ENCODE assay signal across 9 cellular contexts in the genomic region with DNA sequence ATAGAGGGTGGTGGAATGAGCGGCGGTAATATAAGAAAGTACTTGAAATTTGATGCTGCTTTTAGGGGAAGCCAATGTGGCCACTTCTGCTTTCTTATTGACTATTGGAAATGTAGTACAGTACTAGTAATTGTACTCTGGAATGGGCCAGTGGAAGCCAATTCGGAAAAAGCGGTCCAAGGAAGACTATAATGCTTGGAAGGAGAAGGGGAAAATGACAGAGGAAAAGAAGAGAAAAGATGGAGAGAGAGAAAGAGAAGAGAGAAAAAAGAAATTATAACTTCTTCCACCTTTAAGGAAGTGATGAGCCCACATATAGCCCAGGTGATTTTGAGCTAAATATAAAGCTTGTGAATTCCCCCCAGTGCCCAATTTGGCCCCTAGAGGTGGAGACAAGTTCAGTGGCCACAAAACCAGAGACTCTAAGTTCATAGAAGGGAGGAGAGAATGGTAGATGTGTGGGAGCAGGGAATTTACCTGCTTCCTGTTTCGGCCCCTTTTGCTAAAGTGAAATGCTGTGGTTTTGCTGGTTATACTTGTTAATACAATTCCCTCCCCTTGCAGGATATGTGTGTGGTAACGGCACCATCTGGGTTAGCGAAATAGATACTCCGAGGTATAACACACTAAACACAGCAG. TPM values are rescaled to one million over a fixed set of nuclear protein-coding genes. Genes with fewer than 3 reads are reported as not detected.
A peak's percentile ranks its signal among the peaks of the same experiment; 100 is the strongest.
DNase-seq lines count a peak whose midpoint lies in the region; ATAC-seq and TF ChIP-seq lines count a peak whose summit lies in the region.
"Had no signal": no experiment of that assay in that cellular context is flagged by ENCODE, and none has a peak within 500 bp of the region (broad histone marks: within the 10 kb centered on the region; RNA-seq: fewer than 3 reads in every experiment).

No MANE protein-coding gene starts in this region.

- H3K27ac Mint-ChIP-seq in GM23338: no peak overlapping the region

- ATAC-seq in HG03064 (IDR thresholded peaks at IDR 0.05; ENCODE audit: low read depth, unreplicated experiment) (peak; percentile 59), GM23338 (no peak)
- ATAC-seq: A549 had no signal

- H3K9me3 Mint-ChIP-seq in GM23338: no peaks in the 10 kb centered on the region

- no peak overlapping the region for H2AFZ ChIP-seq in GM23338

- no peaks in the 10 kb centered on the region for H3F3A ChIP-seq in GM23338 (replicated peaks; ENCODE audit: low read depth)

- no peak overlapping the region for H3K4me2 ChIP-seq in GM23338
- H3K4me2 ChIP-seq: A549 had no signal

- no peak overlapping the region for H3K27ac ChIP-seq in GM23338 (ENCODE audit: low read depth)
- H3K27ac ChIP-seq: A549 had no signal

- H3K27me3 ChIP-seq in GM23338 (ENCODE audit: insufficient read depth): no peaks in the 10 kb centered on the region

- no peaks in the 10 kb centered on the region for H3K4me1 ChIP-seq in GM23338 (ENCODE audit: insufficient read depth)

- no peak overlapping the region for H3K4me3 ChIP-seq in GM23338
- H3K4me3 ChIP-seq: A549 had no signal

- no peaks in the 10 kb centered on the region for H4K20me1 ChIP-seq in GM23338 (replicated peaks; ENCODE audit: insufficient read depth)

- peaks cover 2% of the 10 kb centered on the region; the same call in 1 of the 3 replicates for H3K4me1 Mint-ChIP-seq in GM23338

- no peaks in the 10 kb centered on the region for H3K36me3 Mint-ChIP-seq in GM23338 (ENCODE audit: low read depth)

- peaks cover 4% of the 10 kb centered on the region for H3K9me2 ChIP-seq in GM23338 (ENCODE audit: insufficient read depth)

- TF ChIP-seq CTCF in GM23338 (conservative IDR thresholded peaks at IDR 0.05; ENCODE audit: low read depth in 2 of 2): no peak

- no peaks in the 10 kb centered on the region for H3K27me3 Mint-ChIP-seq in GM23338 (ENCODE audit: insufficient read depth, low read depth, poor library complexity)

- no peaks in the 10 kb centered on the region for H3K36me3 ChIP-seq in GM23338 (ENCODE audit: insufficient read depth)

- no peak overlapping the region for H3K4me3 Mint-ChIP-seq in GM23338

- peak; percentile 54 for DNase-seq in NK-92 treated with Interleukin-12 subunit alpha and Interleukin-12 subunit beta, amount 100 ng/mL, for 24 hours (lab: John Stamatoyannopoulos, UW)
- DNase-seq in NK-92 (lab: John Stamatoyannopoulos, UW; ENCODE audit: unreplicated experiment) (no peak), T-helper 22 cell (ENCODE audit: low read depth) (peak; percentile 42), GM23338 (ENCODE audit: low spot score) (no peak), islet precursor cell (no peak)
- peak in 2 of 3 experiments; percentile 4 to 9 for DNase-seq in stimulated activated CD4-positive, alpha-beta T cell treated with anti-CD3 and anti-CD28 coated beads, TNF-alpha, amount 100 ng/mL, for 4 hours (ENCODE audit: low read depth in 3 of 3)
- DNase-seq in effector CD8-positive, alpha-beta T cell (lab: John Stamatoyannopoulos, UW): no peak

- no peaks in the 10 kb centered on the region for H3K79me2 ChIP-seq in GM23338 (replicated peaks; ENCODE audit: insufficient read depth)

TF ChIP-seq in GM23338, 12 proteins besides CTCF, POLR2A, EP300 and RAD21:
- TF ChIP-seq EZH2phosphoT487 (IDR thresholded peaks at IDR 0.05; ENCODE audit: unreplicated experiment) (no peak), ZNF114 (CRISPR knock-in tag; IDR thresholded peaks at IDR 0.05) (no peak), EZH2 (IDR thresholded peaks at IDR 0.05; ENCODE audit: low read depth, unreplicated experiment) (no peak), STAT1 (IDR thresholded peaks at IDR 0.05; ENCODE audit: unreplicated experiment) (no peak), NANOG (IDR thresholded peaks at IDR 0.05; ENCODE audit: borderline replicate concordance) (no peak)

RNA-seq across cellular contexts. Expression of a gene that starts 35.7 kb away (rescaled TPM):
- total RNA-seq in GM23338 (2014; rRNA removed; shearing (Covaris generic)): 1.0 and 1.5 TPM in 2 replicates
- polyA plus RNA-seq in GM23338 (2016; fragmentation: Nextera tagmentation; extraction: Ambion mirVana): 1.1 and 1.6 TPM in 2 replicates

Comparison
In these comparisons a context has a peak if more than half of its experiments do, and no peak if none do; other contexts are left out.
1. DNase-seq: peak in NK-92 treated with Interleukin-12 subunit alpha and Interleukin-12 subunit beta, amount 100 ng/mL, for 24 hours (single experiment), T-helper 22 cell (single experiment) and stimulated activated CD4-positive, alpha-beta T cell treated with anti-CD3 and anti-CD28 coated beads, TNF-alpha, amount 100 ng/mL, for 4 hours (2 of 3); none in NK-92 (single experiment), effector CD8-positive, alpha-beta T cell (single experiment), GM23338 (single experiment) and islet precursor cell (single experiment).